21 cellular contexts compared by ENCODE assay signal in the genomic region with DNA sequence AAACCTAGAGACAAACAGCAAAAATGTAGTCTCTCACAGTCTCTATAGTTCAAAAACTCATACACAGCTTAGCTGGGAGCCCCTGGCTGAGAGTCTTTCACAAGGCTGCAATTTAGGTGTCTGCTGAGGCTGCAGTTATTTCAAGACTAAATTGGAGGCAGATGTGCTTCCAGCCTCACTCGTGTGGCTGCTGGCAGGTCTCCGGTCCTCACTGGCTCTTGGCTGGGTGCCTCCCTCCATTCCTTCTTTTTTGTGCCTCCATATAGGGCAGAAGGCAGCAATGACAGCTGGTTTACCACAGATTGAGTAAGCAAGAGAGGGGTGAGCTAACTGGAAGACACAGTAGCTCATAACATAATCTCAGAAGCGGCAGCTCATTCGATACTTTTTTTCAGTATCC.
"Had no signal": no experiment of that assay in that cellular context is flagged by ENCODE, and none has a peak within 500 bp of the region (broad histone marks: within the 10 kb centered on the region; RNA-seq: fewer than 3 reads in every experiment).

No MANE protein-coding gene starts in this region.

- H3K4me3 Mint-ChIP-seq: dendritic cell treated with granulocyte-macrophage colony-stimulating factor and Interleukin-4, amounts not matched to agents 40 ng/mL and 50 ng/mL, for 4 days; effector memory CD8-positive, alpha-beta T cell; naive thymus-derived CD4-positive, alpha-beta T cell; nephron progenitor cell had no signal

- H3K27me3 ChIP-seq: esophagus muscularis mucosa, gastroesophageal sphincter, right atrium auricular region, stomach, transverse colon had no signal

- H3K9me3 ChIP-seq: esophagus muscularis mucosa, gastroesophageal sphincter, right atrium auricular region, thoracic aorta, transverse colon had no signal

- H3K4me3 ChIP-seq: esophagus muscularis mucosa, gastroesophageal sphincter, right atrium auricular region, stomach, thoracic aorta, transverse colon had no signal

- H3K36me3 Mint-ChIP-seq: naive thymus-derived CD4-positive, alpha-beta T cell had no signal

- H3K36me3 ChIP-seq: esophagus muscularis mucosa, gastroesophageal sphincter, right atrium auricular region, stomach, thoracic aorta, transverse colon had no signal

- H3K4me1 ChIP-seq: esophagus muscularis mucosa, gastroesophageal sphincter, right atrium auricular region, stomach, transverse colon had no signal

- H3K27ac ChIP-seq: epithelial cell of prostate, esophagus muscularis mucosa, gastroesophageal sphincter, right atrium auricular region, stomach, thoracic aorta, transverse colon had no signal

- DNase-seq: effector memory CD8-positive, alpha-beta T cell; foreskin fibroblast; hippocampal formation; mammary epithelial cell; naive thymus-derived CD4-positive, alpha-beta T cell; nephron progenitor cell; small intestine; stimulated activated CD4-positive, alpha-beta T cell treated with anti-CD3 and anti-CD28 coated beads, Interleukin-12 subunit alpha, Interleukin-12 subunit beta, amount 100 ng/mL, for 4 hours; stimulated activated naive CD4-positive, alpha-beta T cell; stomach; substantia nigra; transverse colon had no signal

- ATAC-seq: effector memory CD8-positive, alpha-beta T cell; gastroesophageal sphincter; left lobe of liver; naive thymus-derived CD4-positive, alpha-beta T cell had no signal

- H3K9me3 Mint-ChIP-seq: nephron progenitor cell had no signal

- H3K4me1 Mint-ChIP-seq: naive thymus-derived CD4-positive, alpha-beta T cell; nephron progenitor cell had no signal

- H3K27ac Mint-ChIP-seq: dendritic cell treated with granulocyte-macrophage colony-stimulating factor and Interleukin-4, amounts not matched to agents 40 ng/mL and 50 ng/mL, for 4 days; effector memory CD8-positive, alpha-beta T cell; naive thymus-derived CD4-positive, alpha-beta T cell; nephron progenitor cell had no signal

- H3K27me3 Mint-ChIP-seq: dendritic cell treated with granulocyte-macrophage colony-stimulating factor and Interleukin-4, amounts not matched to agents 40 ng/mL and 50 ng/mL, for 4 days; effector memory CD8-positive, alpha-beta T cell; naive thymus-derived CD4-positive, alpha-beta T cell had no signal

- FAIRE-seq: colon, islet of Langerhans had no signal
